20 cellular contexts compared by ENCODE assay signal in genomic region chr3:124362418-124362817, GRCh38.
"Had no signal": no experiment of that assay in that cellular context is flagged by ENCODE, and none has a peak within 500 bp of the region (broad histone marks: within the 10 kb centered on the region; RNA-seq: fewer than 3 reads in every experiment).

No MANE protein-coding gene starts in this region.

- H3K27me3 Mint-ChIP-seq: activated CD4-positive, alpha-beta memory T cell treated with anti-CD3 and anti-CD28 coated beads for 36 hours; type B pancreatic cell had no signal

- H3K4me3 ChIP-seq: dorsolateral prefrontal cortex, gastrocnemius medialis, heart left ventricle, skin epidermis had no signal

- H3K9me3 ChIP-seq: gastrocnemius medialis, heart left ventricle had no signal

- H3K4me1 Mint-ChIP-seq: activated CD4-positive, alpha-beta T cell treated with anti-CD3 and anti-CD28 coated beads for 36 hours; activated CD8-positive, alpha-beta memory T cell treated with anti-CD3 and anti-CD28 coated beads, Interleukin-2, amount 10 ng/mL, durations not matched to agents 7 days and 5 days; natural killer cell had no signal

- ATAC-seq: activated CD4-positive, alpha-beta T cell treated with anti-CD3 and anti-CD28 coated beads for 36 hours; activated CD8-positive, alpha-beta memory T cell treated with anti-CD3 and anti-CD28 coated beads, Interleukin-2, amount 10 ng/mL, durations not matched to agents 7 days and 5 days; gastrocnemius medialis; heart left ventricle; natural killer cell had no signal

- H3K9me3 Mint-ChIP-seq: activated CD4-positive, alpha-beta memory T cell treated with anti-CD3 and anti-CD28 coated beads for 36 hours; natural killer cell; type B pancreatic cell had no signal

- H3K27ac Mint-ChIP-seq: activated CD4-positive, alpha-beta memory T cell treated with anti-CD3 and anti-CD28 coated beads for 36 hours; activated CD4-positive, alpha-beta T cell treated with anti-CD3 and anti-CD28 coated beads for 36 hours; activated CD8-positive, alpha-beta memory T cell treated with anti-CD3 and anti-CD28 coated beads, Interleukin-2, amount 10 ng/mL, durations not matched to agents 7 days and 5 days; endodermal cell; natural killer cell had no signal

- H3K27ac ChIP-seq: gastrocnemius medialis, heart left ventricle, skin epidermis had no signal

- H3K4me3 Mint-ChIP-seq: activated CD4-positive, alpha-beta memory T cell treated with anti-CD3 and anti-CD28 coated beads for 36 hours; activated CD4-positive, alpha-beta T cell treated with anti-CD3 and anti-CD28 coated beads for 36 hours; activated CD8-positive, alpha-beta memory T cell treated with anti-CD3 and anti-CD28 coated beads, Interleukin-2, amount 10 ng/mL, durations not matched to agents 7 days and 5 days; endodermal cell; natural killer cell; type B pancreatic cell had no signal

- H3K4me1 ChIP-seq: gastrocnemius medialis had no signal

- H3K27me3 ChIP-seq: dorsolateral prefrontal cortex, gastrocnemius medialis, heart left ventricle had no signal

- H3K36me3 ChIP-seq: gastrocnemius medialis, heart left ventricle had no signal

- H3K36me3 Mint-ChIP-seq: activated CD4-positive, alpha-beta memory T cell treated with anti-CD3 and anti-CD28 coated beads for 36 hours; activated CD8-positive, alpha-beta memory T cell treated with anti-CD3 and anti-CD28 coated beads, Interleukin-2, amount 10 ng/mL, durations not matched to agents 7 days and 5 days; natural killer cell had no signal

- DNase-seq: activated CD4-positive, alpha-beta memory T cell treated with anti-CD3 and anti-CD28 coated beads for 36 hours; activated CD4-positive, alpha-beta T cell treated with anti-CD3 and anti-CD28 coated beads for 36 hours; activated CD8-positive, alpha-beta memory T cell treated with anti-CD3 and anti-CD28 coated beads, Interleukin-2, amount 10 ng/mL, durations not matched to agents 7 days and 5 days; activated naive CD4-positive, alpha-beta T cell treated with anti-CD3 and anti-CD28 coated beads, Interleukin-2, amount 50 U/mL, for 16 hours; activated T-cell treated with anti-CD3 and anti-CD28 coated beads, Interleukin-2, amount 50 U/mL, for 1 hour; dorsolateral prefrontal cortex; endodermal cell; gastrocnemius medialis; heart left ventricle; mammary epithelial cell; natural killer cell; posterior cingulate gyrus; retina; stimulated activated CD4-positive, alpha-beta T cell treated with anti-CD3 and anti-CD28 coated beads, Interleukin-4, amount 100 ng/mL, for 4 hours; stimulated activated CD8-positive, alpha-beta memory T cell treated with anti-CD3 and anti-CD28 coated beads, Interleukin-4, amount 100 ng/mL, for 48 hours; stimulated activated naive CD4-positive, alpha-beta T cell treated with Interleukin-2 at 50 U/mL for 16 hours; substantia nigra; T-helper 2 cell had no signal
